14 cellular contexts compared by ENCODE assay signal in the genomic region with DNA sequence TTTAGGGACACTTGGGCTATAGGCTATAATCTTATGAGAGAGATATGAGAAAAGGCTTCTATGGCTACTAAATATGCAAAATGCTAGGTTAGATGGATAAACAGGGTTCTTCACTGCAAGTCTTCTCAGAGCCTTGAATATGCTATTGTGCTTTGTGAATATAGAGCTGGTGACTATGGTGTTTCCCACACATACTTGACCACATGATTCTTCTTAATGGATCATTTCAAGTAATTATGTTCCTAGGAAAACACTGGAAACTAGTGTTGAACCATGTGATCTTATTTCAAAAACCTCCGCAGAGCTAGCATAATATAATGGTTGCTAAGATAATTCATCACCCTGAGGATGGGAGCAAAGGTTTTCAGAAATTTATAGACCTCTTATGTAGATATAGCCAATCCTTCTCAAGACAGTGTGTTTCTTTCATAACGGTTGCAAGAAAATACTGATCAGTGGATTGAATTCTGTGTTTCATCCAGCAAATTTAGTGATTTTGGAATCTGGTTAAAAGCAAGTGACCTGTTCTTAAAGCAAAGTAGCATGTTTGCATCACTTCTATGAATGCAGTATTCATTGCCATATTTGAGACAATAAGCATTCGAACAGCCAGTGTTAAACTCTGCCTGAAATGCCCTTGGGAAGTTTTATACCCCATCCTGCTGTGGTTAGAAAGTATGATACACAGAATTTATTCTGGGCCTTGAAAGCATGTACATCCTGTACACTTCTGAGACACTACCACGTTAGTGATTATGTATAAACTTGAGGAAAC.
DNase-seq lines count a peak whose midpoint lies in the region; ATAC-seq and TF ChIP-seq lines count a peak whose summit lies in the region.
"Had no signal": no experiment of that assay in that cellular context is flagged by ENCODE, and none has a peak within 500 bp of the region (broad histone marks: within the 10 kb centered on the region; RNA-seq: fewer than 3 reads in every experiment).

No MANE protein-coding gene starts in this region.

- POLR2A ChIA-PET in MCF 10A (lab: Yijun Ruan, JAX): no interaction called here

- no peaks in the 10 kb centered on the region for H3K36me3 Mint-ChIP-seq in MCF 10A (ENCODE audit: insufficient read depth, unreplicated experiment)
- H3K36me3 Mint-ChIP-seq: CD4-positive, alpha-beta memory T cell had no signal

- intact Hi-C loops in sciatic nerve (cut with DNase I): no loop called here
- intact Hi-C loops in MCF 10A (cut with micrococcal nuclease): no loop called here

- no peaks in the 10 kb centered on the region for H3K9me3 Mint-ChIP-seq in MCF 10A (ENCODE audit: unreplicated experiment)

- H3K4me1 Mint-ChIP-seq in MCF 10A (ENCODE audit: insufficient read depth, unreplicated experiment): no peaks in the 10 kb centered on the region
- H3K4me1 Mint-ChIP-seq: B cell; CD4-positive, alpha-beta memory T cell had no signal

- BruUV-seq in MCF 10A (replicated peaks; lab: Mats Ljungman, UMichigan): no TSS peak

- no peak for TF ChIP-seq CTCF in MCF 10A (IDR thresholded peaks at IDR 0.05; ENCODE audit: unreplicated experiment)

- DNase-seq in NCI-H748 (lab: John Stamatoyannopoulos, UW; ENCODE audit: unreplicated experiment) (peak; percentile 27), NCI-H748 treated with DMSO at 0.1 percent for 48 hours (lab: John Stamatoyannopoulos, UW) (no peak), NCI-H187 treated with DMSO at 0.1 percent for 48 hours (lab: John Stamatoyannopoulos, UW) (peak; percentile 73), epidermal melanocyte (ENCODE audit: insufficient read length, low spot score) (peak; percentile 25), sciatic nerve (ENCODE audit: low spot score) (no peak), NCI-H446 (lab: John Stamatoyannopoulos, UW) (no peak), MCF 10A (ENCODE audit: unreplicated experiment) (no peak)
- DNase-seq in stimulated activated CD4-positive, alpha-beta T cell treated with anti-CD3 and anti-CD28 coated beads, Interleukin-4, amount 100 ng/mL, for 1 hour: no peak
- DNase-seq: 8988T; CD4-positive, alpha-beta memory T cell; COR-L47; GF-D8 had no signal

- ATAC-seq in sciatic nerve: peak; percentile 22
- ATAC-seq: HepG2 had no signal

- CTCF ChIA-PET in MCF 10A (lab: Yijun Ruan, JAX): interaction anchor here (0.6 to 0.9 kb wide), 3 partner anchors 12 to 792 kb away, joined by 3 read pairs; no protein-coding TSS in a partner anchor

- H3K27ac Mint-ChIP-seq in MCF 10A (ENCODE audit: low read depth, unreplicated experiment): no peak overlapping the region
- H3K27ac Mint-ChIP-seq: B cell; CD4-positive, alpha-beta memory T cell had no signal

- no peaks in the 10 kb centered on the region for H3K27me3 Mint-ChIP-seq in MCF 10A (ENCODE audit: insufficient read depth, unreplicated experiment)
- H3K27me3 Mint-ChIP-seq: B cell; CD4-positive, alpha-beta memory T cell had no signal

- H3K4me3 Mint-ChIP-seq in MCF 10A (ENCODE audit: unreplicated experiment): no peak overlapping the region
- H3K4me3 Mint-ChIP-seq: B cell; CD4-positive, alpha-beta memory T cell had no signal

Comparison
In these comparisons a context has a peak if more than half of its experiments do, and no peak if none do; other contexts are left out.
1. DNase-seq: peak in NCI-H748 (single experiment), NCI-H187 treated with DMSO at 0.1 percent for 48 hours (single experiment) and epidermal melanocyte (single experiment); none in NCI-H748 treated with DMSO at 0.1 percent for 48 hours (single experiment), sciatic nerve (single experiment), NCI-H446 (0 of 2), MCF 10A (single experiment) and stimulated activated CD4-positive, alpha-beta T cell treated with anti-CD3 and anti-CD28 coated beads, Interleukin-4, amount 100 ng/mL, for 1 hour (single experiment).